ENCODE assay signal across 18 cellular contexts in the genomic region with DNA sequence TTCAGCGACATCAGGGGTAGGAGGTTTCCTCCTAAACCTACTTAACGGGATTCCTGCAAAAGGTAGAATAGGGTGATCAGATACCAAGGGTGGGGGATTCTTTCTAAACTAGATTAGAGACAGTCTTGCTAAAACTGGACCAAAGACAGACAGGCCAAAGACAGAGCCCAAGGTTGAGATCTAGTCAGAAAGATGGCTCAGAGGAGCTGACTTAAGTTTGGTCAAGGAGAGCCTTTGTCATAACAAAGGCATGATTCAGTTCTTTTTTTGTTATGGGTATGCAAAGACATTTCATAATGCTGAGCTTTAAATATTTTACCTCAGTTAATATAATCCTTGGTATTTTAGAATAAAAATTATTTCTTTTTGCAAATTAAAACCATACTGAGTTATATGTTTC. TPM values are rescaled to one million over a fixed set of nuclear protein-coding genes. Genes with fewer than 3 reads are reported as not detected.
DNase-seq lines count a peak whose midpoint lies in the region; ATAC-seq, FAIRE-seq and TF ChIP-seq lines count a peak whose summit lies in the region.
"Had no signal": no experiment of that assay in that cellular context is flagged by ENCODE, and none has a peak within 500 bp of the region (broad histone marks: within the 10 kb centered on the region; RNA-seq: fewer than 3 reads in every experiment).

No MANE protein-coding gene starts in this region.

- DNase-seq in A549 (ENCODE audit: low read depth in 1 of 2, low spot score in 1 of 2) = no peak
- peak; percentile 11 for DNase-seq in GM03348 (ENCODE audit: low spot score)
- peak; percentile 52 for DNase-seq in adipocyte (ENCODE audit: low read depth)
- peak; percentile 8 for DNase-seq in fibroblast of the aortic adventitia (ENCODE audit: low read depth)
- no peak for DNase-seq in DMS79 (lab: John Stamatoyannopoulos, UW)
- no peak for DNase-seq in sciatic nerve (ENCODE audit: low spot score)
- DNase-seq: CD4-positive, alpha-beta T cell; NCI-H1105; NCI-H1694 treated with DMSO at 0.1 percent for 48 hours; NCI-H446; NCI-H748 treated with DMSO at 0.1 percent for 48 hours; SK-N-SH had no signal

- no peaks in the 10 kb centered on the region for H3K9me3 ChIP-seq in A549
- no peaks in the 10 kb centered on the region for H3K9me3 ChIP-seq in adipocyte (ENCODE audit: control insufficient read depth, low read length)
- H3K9me3 ChIP-seq: SK-N-SH had no signal

- peaks cover 49% of the 10 kb centered on the region for H3K36me3 ChIP-seq in adipocyte (ENCODE audit: control insufficient read depth, insufficient read depth, low read length, severe bottlenecking)

- no peak for FAIRE-seq in A549 (lab: Jason Lieb, UNC)

- POLR2A ChIA-PET in A549 (lab: Yijun Ruan, JAX) = no interaction called here

- H3K4me3 ChIP-seq in A549 (no peak overlapping the region), adipocyte (ENCODE audit: low read length) (no peak overlapping the region), fibroblast of the aortic adventitia (ENCODE audit: low read depth, low read length) (no peak overlapping the region)

- 90% methylated on average over 2 of the region's 2 CpGs for WGBS in A549 (ENCODE audit: missing lambda C conversion rate)

- no peak for TF ChIP-seq EP300 in A549 (IDR thresholded peaks at IDR 0.05)

- intact Hi-C loops in sciatic nerve (cut with DNase I) = no loop called here

- no peak for TF ChIP-seq POLR2A in A549 (IDR thresholded peaks at IDR 0.05; ENCODE audit: low read length)

- no peaks in the 10 kb centered on the region for H3K27me3 ChIP-seq in adipocyte (replicated peaks; ENCODE audit: control insufficient read depth, insufficient read depth, low read length)

- no peak overlapping the region for H3K4me2 ChIP-seq in A549
- H3K4me2 ChIP-seq: KMS-11, SK-N-SH had no signal

- TF ChIP-seq CTCF in A549 (IDR thresholded peaks at IDR 0.05) (no peak), fibroblast of the aortic adventitia (IDR thresholded peaks at IDR 0.05; ENCODE audit: insufficient read depth, low read length) (no peak)

- no peak overlapping the region for H3K9ac ChIP-seq in adipocyte (ENCODE audit: low read length)
- H3K9ac ChIP-seq: KMS-11, SK-N-SH had no signal

- no peak overlapping the region for H3K27ac ChIP-seq in A549
- H3K27ac ChIP-seq: HL-60, KMS-11 had no signal

- H3K4me1 ChIP-seq in A549 (peaks cover 3% of the 10 kb centered on the region; the same call in 1 of the 3 replicates), adipocyte (ENCODE audit: control insufficient read depth, insufficient read depth, low read length) (peaks cover 17% of the 10 kb centered on the region)

- no peak for TF ChIP-seq RAD21 in A549 (conservative IDR thresholded peaks at IDR 0.05 in 1 of 2, IDR thresholded peaks at IDR 0.05 in 1 of 2)

- peak; percentile 32 to 47; a peak in 2 of 6 replicates for ATAC-seq in A549
- ATAC-seq in GM19023 (IDR thresholded peaks at IDR 0.05; ENCODE audit: unreplicated experiment) = no peak
- ATAC-seq in GM19463 (IDR thresholded peaks at IDR 0.05; ENCODE audit: unreplicated experiment) = no peak
- no peak for ATAC-seq in sciatic nerve
- ATAC-seq: Panc1, Right ventricle myocardium inferior had no signal

- CTCF ChIA-PET in A549 (lab: Yijun Ruan, JAX) = no interaction called here

TF ChIP-seq in A549, 52 proteins besides CTCF, POLR2A, EP300 and RAD21 (continues in another document):
- TF ChIP-seq CBX2 (IDR thresholded peaks at IDR 0.05; ENCODE audit: borderline replicate concordance, low read depth) (no peak), BHLHE40 (IDR thresholded peaks at IDR 0.05; ENCODE audit: low read depth, low read length) (no peak), HOXB5 (CRISPR knock-in tag; IDR thresholded peaks at IDR 0.05) (no peak), GATA3 (IDR thresholded peaks at IDR 0.05; ENCODE audit: borderline replicate concordance) (no peak), FOXS1 (CRISPR knock-in tag; IDR thresholded peaks at IDR 0.05) (no peak), CHD2 (IDR thresholded peaks at IDR 0.05; ENCODE audit: low read length, partially characterized antibody) (no peak), CEBPB (IDR thresholded peaks at IDR 0.05) (no peak), KDM5A (IDR thresholded peaks at IDR 0.05) (no peak), TP53 (CRISPR knock-in tag; IDR thresholded peaks at IDR 0.05) (no peak), POLR2AphosphoS2 (conservative IDR thresholded peaks at IDR 0.05; ENCODE audit: low read length) (no peak), SMC3 (IDR thresholded peaks at IDR 0.05) (no peak), MYC (IDR thresholded peaks at IDR 0.05; ENCODE audit: borderline replicate concordance, low read length) (no peak)
- TF ChIP-seq, protein P1, sequence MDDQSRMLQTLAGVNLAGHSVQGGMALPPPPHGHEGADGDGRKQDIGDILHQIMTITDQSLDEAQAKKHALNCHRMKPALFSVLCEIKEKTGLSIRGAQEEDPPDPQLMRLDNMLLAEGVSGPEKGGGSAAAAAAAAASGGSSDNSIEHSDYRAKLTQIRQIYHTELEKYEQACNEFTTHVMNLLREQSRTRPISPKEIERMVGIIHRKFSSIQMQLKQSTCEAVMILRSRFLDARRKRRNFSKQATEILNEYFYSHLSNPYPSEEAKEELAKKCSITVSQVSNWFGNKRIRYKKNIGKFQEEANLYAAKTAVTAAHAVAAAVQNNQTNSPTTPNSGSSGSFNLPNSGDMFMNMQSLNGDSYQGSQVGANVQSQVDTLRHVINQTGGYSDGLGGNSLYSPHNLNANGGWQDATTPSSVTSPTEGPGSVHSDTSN (IDR thresholded peaks at IDR 0.05) = no peak
- TF ChIP-seq, protein P2, sequence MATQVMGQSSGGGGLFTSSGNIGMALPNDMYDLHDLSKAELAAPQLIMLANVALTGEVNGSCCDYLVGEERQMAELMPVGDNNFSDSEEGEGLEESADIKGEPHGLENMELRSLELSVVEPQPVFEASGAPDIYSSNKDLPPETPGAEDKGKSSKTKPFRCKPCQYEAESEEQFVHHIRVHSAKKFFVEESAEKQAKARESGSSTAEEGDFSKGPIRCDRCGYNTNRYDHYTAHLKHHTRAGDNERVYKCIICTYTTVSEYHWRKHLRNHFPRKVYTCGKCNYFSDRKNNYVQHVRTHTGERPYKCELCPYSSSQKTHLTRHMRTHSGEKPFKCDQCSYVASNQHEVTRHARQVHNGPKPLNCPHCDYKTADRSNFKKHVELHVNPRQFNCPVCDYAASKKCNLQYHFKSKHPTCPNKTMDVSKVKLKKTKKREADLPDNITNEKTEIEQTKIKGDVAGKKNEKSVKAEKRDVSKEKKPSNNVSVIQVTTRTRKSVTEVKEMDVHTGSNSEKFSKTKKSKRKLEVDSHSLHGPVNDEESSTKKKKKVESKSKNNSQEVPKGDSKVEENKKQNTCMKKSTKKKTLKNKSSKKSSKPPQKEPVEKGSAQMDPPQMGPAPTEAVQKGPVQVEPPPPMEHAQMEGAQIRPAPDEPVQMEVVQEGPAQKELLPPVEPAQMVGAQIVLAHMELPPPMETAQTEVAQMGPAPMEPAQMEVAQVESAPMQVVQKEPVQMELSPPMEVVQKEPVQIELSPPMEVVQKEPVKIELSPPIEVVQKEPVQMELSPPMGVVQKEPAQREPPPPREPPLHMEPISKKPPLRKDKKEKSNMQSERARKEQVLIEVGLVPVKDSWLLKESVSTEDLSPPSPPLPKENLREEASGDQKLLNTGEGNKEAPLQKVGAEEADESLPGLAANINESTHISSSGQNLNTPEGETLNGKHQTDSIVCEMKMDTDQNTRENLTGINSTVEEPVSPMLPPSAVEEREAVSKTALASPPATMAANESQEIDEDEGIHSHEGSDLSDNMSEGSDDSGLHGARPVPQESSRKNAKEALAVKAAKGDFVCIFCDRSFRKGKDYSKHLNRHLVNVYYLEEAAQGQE (IDR thresholded peaks at IDR 0.05) = no peak
- TF ChIP-seq, protein P3, sequence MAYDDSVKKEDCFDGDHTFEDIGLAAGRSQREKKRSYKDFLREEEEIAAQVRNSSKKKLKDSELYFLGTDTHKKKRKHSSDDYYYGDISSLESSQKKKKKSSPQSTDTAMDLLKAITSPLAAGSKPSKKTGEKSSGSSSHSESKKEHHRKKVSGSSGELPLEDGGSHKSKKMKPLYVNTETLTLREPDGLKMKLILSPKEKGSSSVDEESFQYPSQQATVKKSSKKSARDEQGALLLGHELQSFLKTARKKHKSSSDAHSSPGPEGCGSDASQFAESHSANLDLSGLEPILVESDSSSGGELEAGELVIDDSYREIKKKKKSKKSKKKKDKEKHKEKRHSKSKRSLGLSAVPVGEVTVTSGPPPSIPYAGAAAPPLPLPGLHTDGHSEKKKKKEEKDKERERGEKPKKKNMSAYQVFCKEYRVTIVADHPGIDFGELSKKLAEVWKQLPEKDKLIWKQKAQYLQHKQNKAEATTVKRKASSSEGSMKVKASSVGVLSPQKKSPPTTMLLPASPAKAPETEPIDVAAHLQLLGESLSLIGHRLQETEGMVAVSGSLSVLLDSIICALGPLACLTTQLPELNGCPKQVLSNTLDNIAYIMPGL (CRISPR knock-in tag; IDR thresholded peaks at IDR 0.05; ENCODE audit: borderline replicate concordance) = no peak
- TF ChIP-seq, protein P4, sequence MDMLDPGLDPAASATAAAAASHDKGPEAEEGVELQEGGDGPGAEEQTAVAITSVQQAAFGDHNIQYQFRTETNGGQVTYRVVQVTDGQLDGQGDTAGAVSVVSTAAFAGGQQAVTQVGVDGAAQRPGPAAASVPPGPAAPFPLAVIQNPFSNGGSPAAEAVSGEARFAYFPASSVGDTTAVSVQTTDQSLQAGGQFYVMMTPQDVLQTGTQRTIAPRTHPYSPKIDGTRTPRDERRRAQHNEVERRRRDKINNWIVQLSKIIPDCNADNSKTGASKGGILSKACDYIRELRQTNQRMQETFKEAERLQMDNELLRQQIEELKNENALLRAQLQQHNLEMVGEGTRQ (IDR thresholded peaks at IDR 0.05) = no peak
- TF ChIP-seq, protein P5, sequence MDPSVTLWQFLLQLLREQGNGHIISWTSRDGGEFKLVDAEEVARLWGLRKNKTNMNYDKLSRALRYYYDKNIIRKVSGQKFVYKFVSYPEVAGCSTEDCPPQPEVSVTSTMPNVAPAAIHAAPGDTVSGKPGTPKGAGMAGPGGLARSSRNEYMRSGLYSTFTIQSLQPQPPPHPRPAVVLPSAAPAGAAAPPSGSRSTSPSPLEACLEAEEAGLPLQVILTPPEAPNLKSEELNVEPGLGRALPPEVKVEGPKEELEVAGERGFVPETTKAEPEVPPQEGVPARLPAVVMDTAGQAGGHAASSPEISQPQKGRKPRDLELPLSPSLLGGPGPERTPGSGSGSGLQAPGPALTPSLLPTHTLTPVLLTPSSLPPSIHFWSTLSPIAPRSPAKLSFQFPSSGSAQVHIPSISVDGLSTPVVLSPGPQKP (IDR thresholded peaks at IDR 0.05; ENCODE audit: low read depth, low read length) = no peak

RNA-seq across cellular contexts. Expression of a gene that starts 17.8 kb away (rescaled TPM):
- 3.0 and 4.2 TPM in 2 replicates for polyA plus RNA-seq in A549 (2011; rRNA removed)
- 2.4 and 2.9 TPM in 2 replicates for polyA plus RNA-seq in A549 (2012; cell fraction: cytosol; rRNA removed)
- 9.7 and 10.6 TPM in 2 replicates for polyA plus RNA-seq in A549 (2012; cell fraction: nucleus; rRNA removed)
- 1.4 to 1.9 TPM (median 1.6 TPM) in 3 replicates for polyA plus RNA-seq in A549 (2017; fragmentation: RNase III; extraction: RNeasy Plus Mini Kit Qiagen cat#74134 plus additional on column Dnase treatment)
- polyA minus RNA-seq in A549 (2011; rRNA and poly(A)+ RNA removed) = 7.1 and 8.3 TPM in 2 replicates
- 0.25 and 2.4 TPM in 2 replicates for total RNA-seq in fibroblast of the aortic adventitia (ENCODE audit: low replicate concordance)
- 2.5 TPM for total RNA-seq in sciatic nerve

Comparison
In these comparisons a context has a peak if more than half of its experiments do, and no peak if none do; other contexts are left out.
1. ATAC-seq: peak in A549 (2 of 2); none in GM19023 (single experiment), GM19463 (single experiment) and sciatic nerve (single experiment).
2. DNase-seq: peak in GM03348 (single experiment), adipocyte (single experiment) and fibroblast of the aortic adventitia (single experiment); none in A549 (0 of 2), DMS79 (single experiment) and sciatic nerve (single experiment).